ENCODE assay signal across 12 cellular contexts in genomic region chr4:88938138-88938537, GRCh38.
A peak's percentile ranks its signal among the peaks of the same experiment; 100 is the strongest.
DNase-seq lines count a peak whose midpoint lies in the region; ATAC-seq and TF ChIP-seq lines count a peak whose summit lies in the region.
"Had no signal": no experiment of that assay in that cellular context is flagged by ENCODE, and none has a peak within 500 bp of the region (broad histone marks: within the 10 kb centered on the region; RNA-seq: fewer than 3 reads in every experiment).

No MANE protein-coding gene starts in this region.

- H3K4me3 ChIP-seq in breast epithelium: no peak overlapping the region
- H3K4me3 ChIP-seq in adipocyte (ENCODE audit: low read length): no peak overlapping the region
- H3K4me3 ChIP-seq: right lobe of liver had no signal

- no peaks in the 10 kb centered on the region for H3K9me3 ChIP-seq in breast epithelium
- H3K9me3 ChIP-seq in adipocyte (ENCODE audit: control insufficient read depth, low read length): no peaks in the 10 kb centered on the region
- H3K9me3 ChIP-seq: right lobe of liver had no signal

- H3K4me1 ChIP-seq in breast epithelium (no peaks in the 10 kb centered on the region), adipocyte (ENCODE audit: control insufficient read depth, insufficient read depth, low read length) (peaks cover 28% of the 10 kb centered on the region), foreskin keratinocyte (peaks cover 11% of the 10 kb centered on the region)
- H3K4me1 ChIP-seq: right lobe of liver had no signal

- H3K9me3 Mint-ChIP-seq in MCF 10A (ENCODE audit: unreplicated experiment): no peaks in the 10 kb centered on the region
- H3K9me3 Mint-ChIP-seq in stimulated activated memory B cell treated with anti-CD40 and anti-IgM and Interleukin-4, amounts not matched to agents 10 μg/mL and 1 μg/mL and 100 μg/mL, for 72 hours: no peaks in the 10 kb centered on the region

- H3K4me1 Mint-ChIP-seq in MCF 10A (ENCODE audit: insufficient read depth, unreplicated experiment): peaks cover 12% of the 10 kb centered on the region
- H3K4me1 Mint-ChIP-seq in stimulated activated memory B cell treated with anti-CD40 and anti-IgM and Interleukin-4, amounts not matched to agents 10 μg/mL and 1 μg/mL and 100 μg/mL, for 72 hours: no peaks in the 10 kb centered on the region

- peaks cover 6% of the 10 kb centered on the region for H3K36me3 Mint-ChIP-seq in MCF 10A (ENCODE audit: insufficient read depth, unreplicated experiment)
- no peaks in the 10 kb centered on the region for H3K36me3 Mint-ChIP-seq in stimulated activated memory B cell treated with anti-CD40 and anti-IgM and Interleukin-4, amounts not matched to agents 10 μg/mL and 1 μg/mL and 100 μg/mL, for 72 hours

- BruUV-seq in MCF 10A (replicated peaks; lab: Mats Ljungman, UMichigan): no TSS peak

- H3K9ac ChIP-seq in adipocyte (ENCODE audit: low read length): no peak overlapping the region

- POLR2A ChIA-PET in MCF 10A (lab: Yijun Ruan, JAX): interaction anchor here (0.7 to 2.9 kb wide), 9 partner anchors 8 to 184 kb away, joined by 3 to 23 read pairs (median 7); no protein-coding TSS in a partner anchor

- peak; percentile 94 for DNase-seq in MCF 10A (ENCODE audit: unreplicated experiment)
- DNase-seq in breast epithelium (ENCODE audit: low spot score in 2 of 2): no peak
- peak; percentile 94 for DNase-seq in adipocyte (ENCODE audit: low read depth)
- DNase-seq in foreskin keratinocyte: peak; percentile 88 to 94
- DNase-seq in LoVo (ENCODE audit: low spot score): no peak
- no peak for DNase-seq in NCI-H2107 treated with DMSO at 0.1 percent for 48 hours (lab: John Stamatoyannopoulos, UW; ENCODE audit: unreplicated experiment)
- DNase-seq: central memory CD4-positive, alpha-beta T cell; glutamatergic neuron; right lobe of liver; T-helper 9 cell had no signal

- H3K4me3 Mint-ChIP-seq in MCF 10A (ENCODE audit: unreplicated experiment): peak overlapping the region; percentile 5
- H3K4me3 Mint-ChIP-seq in stimulated activated memory B cell treated with anti-CD40 and anti-IgM and Interleukin-4, amounts not matched to agents 10 μg/mL and 1 μg/mL and 100 μg/mL, for 72 hours: no peak overlapping the region

- H3K27me3 Mint-ChIP-seq in MCF 10A (ENCODE audit: insufficient read depth, unreplicated experiment): no peaks in the 10 kb centered on the region
- no peaks in the 10 kb centered on the region for H3K27me3 Mint-ChIP-seq in stimulated activated memory B cell treated with anti-CD40 and anti-IgM and Interleukin-4, amounts not matched to agents 10 μg/mL and 1 μg/mL and 100 μg/mL, for 72 hours

- H3K27ac Mint-ChIP-seq in MCF 10A (ENCODE audit: low read depth, unreplicated experiment): peak overlapping the region; percentile 94
- H3K27ac Mint-ChIP-seq in stimulated activated memory B cell treated with anti-CD40 and anti-IgM and Interleukin-4, amounts not matched to agents 10 μg/mL and 1 μg/mL and 100 μg/mL, for 72 hours: no peak overlapping the region

- H3K27ac ChIP-seq in breast epithelium: no peak overlapping the region
- no peak overlapping the region for H3K27ac ChIP-seq in foreskin keratinocyte
- H3K27ac ChIP-seq: right lobe of liver had no signal

- H3K27me3 ChIP-seq in breast epithelium (no peaks in the 10 kb centered on the region), adipocyte (replicated peaks; ENCODE audit: control insufficient read depth, insufficient read depth, low read length) (no peaks in the 10 kb centered on the region), foreskin keratinocyte (no peaks in the 10 kb centered on the region)
- H3K27me3 ChIP-seq: right lobe of liver had no signal

- no peaks in the 10 kb centered on the region for H3K36me3 ChIP-seq in breast epithelium
- no peaks in the 10 kb centered on the region for H3K36me3 ChIP-seq in adipocyte (ENCODE audit: control insufficient read depth, insufficient read depth, low read length, severe bottlenecking)
- H3K36me3 ChIP-seq: right lobe of liver had no signal

- intact Hi-C loops in MCF 10A (cut with micrococcal nuclease) (loop anchor here (1.0 to 5.0 kb wide), 4 partner anchors 86 to 174 kb away; partner anchors contain the start of gene TIGD2), breast epithelium (cut with DNase I; ENCODE audit: low total_unique reads) (no loop called here)

- CTCF ChIA-PET in MCF 10A (lab: Yijun Ruan, JAX): interaction anchor here (0.6 to 1.7 kb wide), 10 partner anchors 56 to 252 kb away, joined by 3 to 9 read pairs (median 3); no protein-coding TSS in a partner anchor

- TF ChIP-seq CTCF in MCF 10A (IDR thresholded peaks at IDR 0.05; ENCODE audit: unreplicated experiment): no peak
- TF ChIP-seq CTCF in breast epithelium (IDR thresholded peaks at IDR 0.05): no peak
- peak; percentile 54 for TF ChIP-seq CTCF in foreskin keratinocyte (conservative IDR thresholded peaks at IDR 0.05)

- ATAC-seq in foreskin keratinocyte: peak; percentile 92
- no peak for ATAC-seq in HG02678 (IDR thresholded peaks at IDR 0.05; ENCODE audit: unreplicated experiment)
- ATAC-seq in stimulated activated memory B cell treated with anti-CD40 and anti-IgM and Interleukin-4, amounts not matched to agents 10 μg/mL and 1 μg/mL and 100 μg/mL, for 72 hours: no peak

- no peak for TF ChIP-seq POLR2A in breast epithelium (IDR thresholded peaks at IDR 0.05)

Comparison
In these comparisons a context has a peak if more than half of its experiments do, and no peak if none do; other contexts are left out.
1. DNase-seq: peak in MCF 10A (single experiment), adipocyte (single experiment) and foreskin keratinocyte (2 of 2); none in breast epithelium (0 of 2), LoVo (single experiment) and NCI-H2107 treated with DMSO at 0.1 percent for 48 hours (single experiment).